In genomic region chr17:75588546-75589016, GRCh38 we compare ENCODE assay signal across 8 cellular contexts. TPM values are rescaled to one million over a fixed set of nuclear protein-coding genes. Genes with fewer than 3 reads are reported as not detected.
A peak's percentile ranks its signal among the peaks of the same experiment; 100 is the strongest.
DNase-seq lines count a peak whose midpoint lies in the region; ATAC-seq and TF ChIP-seq lines count a peak whose summit lies in the region.

No MANE protein-coding gene starts in this region.

- peak overlapping the region; percentile 47 for H3K4me3 Mint-ChIP-seq in chondrocyte (ENCODE audit: unreplicated experiment)

- 7% methylated on average over 56 of the region's 56 CpGs for WGBS in HUES64
- WGBS in mesendoderm (ENCODE audit: extremely low coverage, insufficient coverage, low lambda C conversion rate): no CpG with 5 or more reads among the region's 56 CpGs

- intact Hi-C loops in upper lobe of right lung (cut with DNase I): loop anchor here (10.0 kb wide), 1 partner anchor 64 kb away; the partner anchor contains the start of gene LLGL2

- H3K79me2 ChIP-seq in mesendoderm (ENCODE audit: control insufficient read depth, insufficient read depth, low read length): no peaks in the 10 kb centered on the region

- H3K4me2 ChIP-seq in mesendoderm (ENCODE audit: low read length): peak overlapping the region; percentile 85

- H3K4me1 ChIP-seq in HUES64 (ENCODE audit: insufficient read depth, low read length) (peaks cover 4% of the 10 kb centered on the region), mesendoderm (ENCODE audit: control insufficient read depth, low read depth, low read length) (no peaks in the 10 kb centered on the region), upper lobe of right lung (peaks cover 15% of the 10 kb centered on the region)

- peak; percentile 10 for ATAC-seq in upper lobe of right lung

- H3K23ac ChIP-seq in mesendoderm (ENCODE audit: low read length): peak overlapping the region; percentile 97

- no peak overlapping the region for H3K27ac Mint-ChIP-seq in chondrocyte (ENCODE audit: unreplicated experiment)

- H2BK120ac ChIP-seq in mesendoderm (ENCODE audit: low read depth, low read length): no peak overlapping the region

- no peak overlapping the region for H4K5ac ChIP-seq in mesendoderm (ENCODE audit: low read length)

- peaks cover 6% of the 10 kb centered on the region for H3K9me3 Mint-ChIP-seq in chondrocyte (ENCODE audit: low read depth)

- peak overlapping the region; percentile 18; the same call in 1 of the 2 replicates for H3K27ac ChIP-seq in HUES64 (ENCODE audit: low read depth, low read length)
- peak overlapping the region; percentile 86 for H3K27ac ChIP-seq in mesendoderm (ENCODE audit: low read depth, low read length)
- H3K27ac ChIP-seq in upper lobe of right lung: peak overlapping the region; percentile 96

- no peaks in the 10 kb centered on the region for H3K79me1 ChIP-seq in mesendoderm (ENCODE audit: low read length)

- peak overlapping the region; percentile 95 for H3K18ac ChIP-seq in mesendoderm (ENCODE audit: low read length)

- peaks cover 31% of the 10 kb centered on the region for H3K27me3 ChIP-seq in HUES64 (ENCODE audit: insufficient read depth, low read length)
- no peaks in the 10 kb centered on the region for H3K27me3 ChIP-seq in mesendoderm (ENCODE audit: insufficient read depth, low read length, poor library complexity)
- H3K27me3 ChIP-seq in upper lobe of right lung: no peaks in the 10 kb centered on the region

- TF ChIP-seq CTCF in chondrocyte (IDR thresholded peaks at IDR 0.05) (no peak), upper lobe of right lung (IDR thresholded peaks at IDR 0.05) (no peak)

- no peak overlapping the region for H2BK15ac ChIP-seq in mesendoderm (replicated peaks; ENCODE audit: low read depth)

- H3K4me1 Mint-ChIP-seq in chondrocyte (ENCODE audit: low read depth): no peaks in the 10 kb centered on the region

- H3K9ac ChIP-seq in HUES64 (ENCODE audit: low read depth, low read length) (peak overlapping the region; percentile 62), mesendoderm (ENCODE audit: low read length) (peak overlapping the region; percentile 91)

- H2AK5ac ChIP-seq in mesendoderm (ENCODE audit: low read length): no peak overlapping the region

- H3K36me3 Mint-ChIP-seq in chondrocyte (ENCODE audit: low read depth): peaks cover 2% of the 10 kb centered on the region

- H2BK5ac ChIP-seq in mesendoderm (ENCODE audit: low read length): no peak overlapping the region

- H3K36me3 ChIP-seq in HUES64 (ENCODE audit: insufficient read depth, low read length) (no peaks in the 10 kb centered on the region), mesendoderm (ENCODE audit: control insufficient read depth, insufficient read depth, low read length) (no peaks in the 10 kb centered on the region), upper lobe of right lung (no peaks in the 10 kb centered on the region)

- H3K4me3 ChIP-seq in HUES64 (ENCODE audit: low read length) (peak overlapping the region; percentile 60), mesendoderm (ENCODE audit: low read length) (peak overlapping the region; percentile 37), upper lobe of right lung (peak overlapping the region; percentile 74)

- DNase-seq in NCI-H345 (lab: John Stamatoyannopoulos, UW): peak; percentile 68
- no peak for DNase-seq in NCI-H345 treated with DMSO at 0.1 percent for 48 hours (lab: John Stamatoyannopoulos, UW; ENCODE audit: unreplicated experiment)
- DNase-seq in chondrocyte (ENCODE audit: low spot score): no peak
- DNase-seq in mesendoderm: no peak
- peak; percentile 84 for DNase-seq in upper lobe of right lung
- no peak for DNase-seq in islet precursor cell
- DNase-seq in AML-193 (lab: John Stamatoyannopoulos, UW): no peak

- H3K56ac ChIP-seq in mesendoderm (ENCODE audit: low read length): peak overlapping the region; percentile 91

- H3K9me3 ChIP-seq in HUES64 (ENCODE audit: insufficient read depth, low read depth, low read length): peaks cover 5% of the 10 kb centered on the region; the same call in 1 of the 2 replicates
- no peaks in the 10 kb centered on the region for H3K9me3 ChIP-seq in upper lobe of right lung

- peak overlapping the region; percentile 96 for H3K4ac ChIP-seq in mesendoderm (ENCODE audit: low read depth, low read length)

- no peaks in the 10 kb centered on the region for H3K27me3 Mint-ChIP-seq in chondrocyte (ENCODE audit: low read depth)

- H4K8ac ChIP-seq in mesendoderm (ENCODE audit: low read depth, low read length): no peak overlapping the region

RNA-seq across cellular contexts. Expression of gene MYO15B, which starts 1.0 kb away (rescaled TPM):
- 2.6 TPM for polyA plus RNA-seq in HUES64 (2013, experiment 1 of 2)
- 8.7 TPM for polyA plus RNA-seq in HUES64 (2013, experiment 2 of 2)
- 15.9 to 20.9 TPM (median 16.0 TPM) in 3 replicates for total RNA-seq in chondrocyte
- polyA plus RNA-seq in mesendoderm (2013, experiment 1 of 2): 1.8 TPM
- 1.1 TPM for polyA plus RNA-seq in mesendoderm (2013, experiment 2 of 2)
- total RNA-seq in upper lobe of right lung: 193 TPM

RNA-seq across cellular contexts. Expression of gene SMIM5, which starts 44.7 kb away (rescaled TPM):
- polyA plus RNA-seq in HUES64 (2013, experiment 1 of 2): not detected
- polyA plus RNA-seq in HUES64 (2013, experiment 2 of 2): not detected
- total RNA-seq in chondrocyte (0.23 to 0.29 TPM in 2 of 3 replicates, not detected in the other), upper lobe of right lung (0.84 TPM)
- not detected for polyA plus RNA-seq in mesendoderm (2013, experiment 1 of 2)
- polyA plus RNA-seq in mesendoderm (2013, experiment 2 of 2): 0.03 TPM

Comparison
In these comparisons a context has a peak if more than half of its experiments do, and no peak if none do; other contexts are left out.
1. DNase-seq: peak in NCI-H345 (single experiment) and upper lobe of right lung (single experiment); none in NCI-H345 treated with DMSO at 0.1 percent for 48 hours (single experiment), chondrocyte (single experiment), mesendoderm (single experiment), islet precursor cell (single experiment) and AML-193 (0 of 2).
2. H3K27ac ChIP-seq: peak in every context shown above with its lines; median percentile 96 in upper lobe of right lung; 86 in mesendoderm; 18 in HUES64.
3. Peak in every context shown above with its lines, with median percentiles within 50 percentile points of each other: H3K4me3 ChIP-seq.